19 cellular contexts compared by ENCODE assay signal in genomic region chr2:69524799-69525198, GRCh38.
"Had no signal": no experiment of that assay in that cellular context is flagged by ENCODE, and none has a peak within 500 bp of the region (broad histone marks: within the 10 kb centered on the region; RNA-seq: fewer than 3 reads in every experiment).

No MANE protein-coding gene starts in this region.

- H3K27ac ChIP-seq: body of pancreas, esophagus muscularis mucosa, psoas muscle, suprapubic skin, upper lobe of right lung had no signal

- H3K9me3 Mint-ChIP-seq: activated CD4-positive, alpha-beta memory T cell treated with anti-CD3 and anti-CD28 coated beads for 36 hours; dendritic cell treated with granulocyte-macrophage colony-stimulating factor and Interleukin-4, amounts not matched to agents 40 ng/mL and 50 ng/mL, for 4 days; effector memory CD8-positive, alpha-beta T cell; nephron had no signal

- H3K27me3 Mint-ChIP-seq: activated CD4-positive, alpha-beta memory T cell treated with anti-CD3 and anti-CD28 coated beads for 36 hours; dendritic cell treated with granulocyte-macrophage colony-stimulating factor and Interleukin-4, amounts not matched to agents 40 ng/mL and 50 ng/mL, for 4 days; effector memory CD8-positive, alpha-beta T cell had no signal

- H3K9me3 ChIP-seq: body of pancreas, esophagus muscularis mucosa, mucosa of descending colon, psoas muscle, suprapubic skin, upper lobe of right lung had no signal

- H3K4me3 ChIP-seq: body of pancreas, esophagus muscularis mucosa, mucosa of descending colon, psoas muscle, suprapubic skin, upper lobe of right lung had no signal

- ATAC-seq: body of pancreas; effector memory CD8-positive, alpha-beta T cell; left lobe of liver; mucosa of descending colon; psoas muscle; sciatic nerve; upper lobe of right lung had no signal

- H3K4me1 ChIP-seq: body of pancreas, psoas muscle, suprapubic skin, upper lobe of right lung had no signal

- H3K27me3 ChIP-seq: body of pancreas, esophagus muscularis mucosa, suprapubic skin, upper lobe of right lung had no signal

- H3K27ac Mint-ChIP-seq: activated CD4-positive, alpha-beta memory T cell treated with anti-CD3 and anti-CD28 coated beads for 36 hours; dendritic cell treated with granulocyte-macrophage colony-stimulating factor and Interleukin-4, amounts not matched to agents 40 ng/mL and 50 ng/mL, for 4 days; nephron had no signal

- H3K4me3 Mint-ChIP-seq: activated CD4-positive, alpha-beta memory T cell treated with anti-CD3 and anti-CD28 coated beads for 36 hours; dendritic cell treated with granulocyte-macrophage colony-stimulating factor and Interleukin-4, amounts not matched to agents 40 ng/mL and 50 ng/mL, for 4 days; effector memory CD8-positive, alpha-beta T cell; nephron had no signal

- DNase-seq: activated CD4-positive, alpha-beta memory T cell treated with anti-CD3 and anti-CD28 coated beads for 36 hours; activated CD4-positive, CD25-positive, alpha-beta regulatory T cell treated with anti-CD3 and anti-CD28 coated beads, Interleukin-2, amount 50 U/mL, for 72 hours; activated gamma-delta T cell treated with Interleukin-2 at 50 U/mL for 16 hours; activated T-cell treated with anti-CD3 and anti-CD28 coated beads, Interleukin-2, amount 50 U/mL, for 48 hours; body of pancreas; cerebellar nuclear complex; effector memory CD8-positive, alpha-beta T cell; mammary epithelial cell; mucosa of descending colon; psoas muscle; stimulated activated CD4-positive, alpha-beta T cell treated with anti-CD3 and anti-CD28 coated beads, Interleukin-2, amount 100 ng/mL, for 24 hours; stimulated activated naive CD4-positive, alpha-beta T cell; upper lobe of right lung had no signal

- H3K4me1 Mint-ChIP-seq: nephron had no signal
